ENCODE assay signal across 35 cellular contexts in the genomic region with DNA sequence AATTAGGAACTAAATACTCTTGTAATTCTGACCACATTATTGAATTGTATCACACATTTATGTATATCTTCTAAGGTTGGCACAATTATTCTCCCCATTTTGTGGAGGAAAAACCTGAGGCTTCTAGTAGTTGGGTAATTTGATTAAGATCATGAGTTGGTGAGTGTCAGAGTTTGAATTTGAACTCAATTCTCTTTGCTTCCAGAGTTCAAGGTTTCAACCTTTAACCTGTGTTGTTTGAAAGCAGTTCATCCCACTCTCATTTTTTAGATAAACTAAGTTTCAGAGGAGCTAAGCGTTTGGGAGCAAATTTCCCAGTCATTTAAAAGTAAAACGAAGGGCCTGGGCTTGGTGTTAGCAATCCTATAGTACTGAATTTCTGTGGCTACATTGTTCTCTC.
"Had no signal": no experiment of that assay in that cellular context is flagged by ENCODE, and none has a peak within 500 bp of the region (broad histone marks: within the 10 kb centered on the region; RNA-seq: fewer than 3 reads in every experiment).

No MANE protein-coding gene starts in this region.

- H3K27me3 ChIP-seq: MG63 had no signal

- H3K4me2 ChIP-seq: KMS-11 had no signal

- H3K9me3 ChIP-seq: MG63 had no signal

- H3K27ac ChIP-seq: KMS-11 had no signal

- H3K9ac ChIP-seq: KMS-11 had no signal

- H3K36me3 ChIP-seq: MG63 had no signal

- DNase-seq: Karpas-422, Kasumi-1, KG1, MG63, MM.1S, MV-4-11, NCI-H1048, NCI-H1092, NCI-H1092 treated with DMSO at 0.1 percent for 48 hours, NCI-H1105, NCI-H1105 treated with DMSO at 0.1 percent for 48 hours, NCI-H1417, NCI-H1417 treated with DMSO at 0.1 percent for 48 hours, NCI-H1436, NCI-H1436 treated with DMSO at 0.1 percent for 48 hours, NCI-H146, NCI-H1694, NCI-H1694 treated with DMSO at 0.1 percent for 48 hours, NCI-H187, NCI-H187 treated with DMSO at 0.1 percent for 48 hours, NCI-H1930, NCI-H2029, NCI-H2029 treated with DMSO at 0.1 percent for 48 hours, NCI-H2081, NCI-H2081 treated with DMSO at 0.1 percent for 48 hours, NCI-H2107, NCI-H2171, NCI-H2171 treated with DMSO at 0.1 percent for 48 hours, NCI-H2227 treated with DMSO at 0.1 percent for 48 hours, NCI-H226, NCI-H345, NCI-H446, NCI-H446 treated with DMSO at 0.1 percent for 48 hours, NCI-H510A had no signal

- H3K4me3 ChIP-seq: MG63 had no signal
